19 cellular contexts compared by ENCODE assay signal in the genomic region with DNA sequence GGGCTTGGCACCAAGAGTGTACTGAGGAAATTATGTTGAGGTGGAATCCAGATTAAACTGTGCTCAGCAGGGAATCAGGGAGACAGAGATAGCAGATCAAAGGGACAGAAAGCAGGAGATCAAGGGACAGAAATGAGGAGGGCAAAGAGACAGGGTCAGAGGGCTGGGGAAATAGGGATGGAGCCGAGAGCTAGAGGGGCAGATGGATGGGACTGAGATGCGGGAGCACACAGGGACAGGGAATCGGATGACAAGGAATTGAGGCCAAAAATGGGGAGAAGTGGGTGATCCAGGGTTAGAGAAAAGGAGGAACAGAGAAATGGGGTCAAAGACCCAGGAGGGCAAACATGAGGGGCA. TPM values are rescaled to one million over a fixed set of nuclear protein-coding genes. Genes with fewer than 3 reads are reported as not detected.
DNase-seq lines count a peak whose midpoint lies in the region; ATAC-seq and TF ChIP-seq lines count a peak whose summit lies in the region.
"Had no signal": no experiment of that assay in that cellular context is flagged by ENCODE, and none has a peak within 500 bp of the region (broad histone marks: within the 10 kb centered on the region; RNA-seq: fewer than 3 reads in every experiment).

No MANE protein-coding gene starts in this region.

- H3K36me3 Mint-ChIP-seq in CD4-positive, CD25-positive, alpha-beta regulatory T cell = no peaks in the 10 kb centered on the region
- peaks cover 4% of the 10 kb centered on the region for H3K36me3 Mint-ChIP-seq in activated T-helper 2 cell treated with anti-CD3 and anti-CD28 coated beads, Interferon-gamma antibody, Interleukin-2, Interleukin-4, amounts not matched to agents 10 μg/mL and 5 μg/mL and 100 μg/mL, durations not matched to agents 14 hours and 24 hours and 36 hours (ENCODE audit: low read depth)
- peaks cover 0 to 8% of the 10 kb centered on the region in 2 donors for H3K36me3 Mint-ChIP-seq in naive B cell

- POLR2A ChIA-PET in HEK293 (lab: Yijun Ruan, JAX) = interaction anchor here (0.6 to 0.7 kb wide), 3 partner anchors 18 to 1351 kb away, joined by 3 to 4 read pairs (median 3); no protein-coding TSS in a partner anchor

- no peaks in the 10 kb centered on the region for H3K27me3 ChIP-seq in CD4-positive, CD25-positive, alpha-beta regulatory T cell (ENCODE audit: control insufficient read depth, insufficient read depth, low read length)

- no peak for ATAC-seq in CD4-positive, CD25-positive, alpha-beta regulatory T cell (ENCODE audit: low read depth in 2 of 2)
- no peak for ATAC-seq in naive B cell (ENCODE audit: low read depth in 2 of 2)
- ATAC-seq: Right ventricle myocardium inferior had no signal

- intact Hi-C loops in activated T-helper 2 cell treated with anti-CD3 and anti-CD28 coated beads, Interferon-gamma antibody, Interleukin-2, Interleukin-4, amounts not matched to agents 10 μg/mL and 5 μg/mL and 100 μg/mL, durations not matched to agents 14 hours and 24 hours and 36 hours (cut with micrococcal nuclease) = no loop called here

- H3K4me1 ChIP-seq in CD4-positive, CD25-positive, alpha-beta regulatory T cell (ENCODE audit: control insufficient read depth, insufficient read depth, low read length, poor library complexity, severe bottlenecking) = no peaks in the 10 kb centered on the region
- H3K4me1 ChIP-seq in HEK293 (ENCODE audit: control insufficient read depth, insufficient read depth, low read length) = no peaks in the 10 kb centered on the region
- H3K4me1 ChIP-seq: HAP-1 had no signal

- peak overlapping the region in 2 of 4 donors; percentile 55 to 65 for H3K4me3 Mint-ChIP-seq in CD4-positive, CD25-positive, alpha-beta regulatory T cell
- H3K4me3 Mint-ChIP-seq in activated T-helper 2 cell treated with anti-CD3 and anti-CD28 coated beads, Interferon-gamma antibody, Interleukin-2, Interleukin-4, amounts not matched to agents 10 μg/mL and 5 μg/mL and 100 μg/mL, durations not matched to agents 14 hours and 24 hours and 36 hours (ENCODE audit: low read depth) = no peak overlapping the region
- H3K4me3 Mint-ChIP-seq in naive B cell = peak overlapping the region in 7 of 8 donors; percentile 2 to 78 (median 36)

- no peaks in the 10 kb centered on the region for H3K36me3 ChIP-seq in CD4-positive, CD25-positive, alpha-beta regulatory T cell (ENCODE audit: control insufficient read depth, insufficient read depth, low read length)
- no peaks in the 10 kb centered on the region for H3K36me3 ChIP-seq in HEK293 (ENCODE audit: control insufficient read depth in 2 of 2, insufficient read depth in 1 of 2, low read length in 2 of 2)
- H3K36me3 ChIP-seq: HAP-1 had no signal

- H3K9me3 ChIP-seq in CD4-positive, CD25-positive, alpha-beta regulatory T cell (ENCODE audit: control insufficient read depth in 2 of 2, low read length in 2 of 2) = no peaks in the 10 kb centered on the region
- H3K9me3 ChIP-seq in HEK293 (ENCODE audit: control insufficient read depth, insufficient read depth, low read depth, low read length) = no peaks in the 10 kb centered on the region
- H3K9me3 ChIP-seq: HAP-1 had no signal

- H3K27ac Mint-ChIP-seq in CD4-positive, CD25-positive, alpha-beta regulatory T cell = peak overlapping the region in 2 of 3 donors; percentile 16 to 72
- H3K27ac Mint-ChIP-seq in activated T-helper 2 cell treated with anti-CD3 and anti-CD28 coated beads, Interferon-gamma antibody, Interleukin-2, Interleukin-4, amounts not matched to agents 10 μg/mL and 5 μg/mL and 100 μg/mL, durations not matched to agents 14 hours and 24 hours and 36 hours = peak overlapping the region; percentile 17
- peak overlapping the region; percentile 64 to 94 (median 78) for H3K27ac Mint-ChIP-seq in naive B cell

- no peak overlapping the region for H3K4me3 ChIP-seq in CD4-positive, CD25-positive, alpha-beta regulatory T cell (ENCODE audit: low read depth, low read length)
- H3K4me3 ChIP-seq in HEK293 (ENCODE audit: low read depth, low read length) = no peak overlapping the region
- H3K4me3 ChIP-seq: HAP-1 had no signal

- H3K27me3 Mint-ChIP-seq in CD4-positive, CD25-positive, alpha-beta regulatory T cell = peaks cover 12% of the 10 kb centered on the region
- peaks cover 12% of the 10 kb centered on the region for H3K27me3 Mint-ChIP-seq in activated T-helper 2 cell treated with anti-CD3 and anti-CD28 coated beads, Interferon-gamma antibody, Interleukin-2, Interleukin-4, amounts not matched to agents 10 μg/mL and 5 μg/mL and 100 μg/mL, durations not matched to agents 14 hours and 24 hours and 36 hours (ENCODE audit: low read depth)
- peaks cover 11 to 28% (median 20%) of the 10 kb centered on the region in 3 donors for H3K27me3 Mint-ChIP-seq in naive B cell

- TF ChIP-seq CTCF in HEK293 (tag by site-specific recombination; IDR thresholded peaks at IDR 0.05) = no peak

- H3K9me3 Mint-ChIP-seq in CD4-positive, CD25-positive, alpha-beta regulatory T cell = peaks cover 0 to 3% (median 0%) of the 10 kb centered on the region in 7 donors
- no peaks in the 10 kb centered on the region for H3K9me3 Mint-ChIP-seq in activated T-helper 2 cell treated with anti-CD3 and anti-CD28 coated beads, Interferon-gamma antibody, Interleukin-2, Interleukin-4, amounts not matched to agents 10 μg/mL and 5 μg/mL and 100 μg/mL, durations not matched to agents 14 hours and 24 hours and 36 hours
- H3K9me3 Mint-ChIP-seq in naive B cell = no peaks in the 10 kb centered on the region

- H3K4me1 Mint-ChIP-seq in CD4-positive, CD25-positive, alpha-beta regulatory T cell = peaks cover 0 to 17% (median 7%) of the 10 kb centered on the region in 4 donors
- H3K4me1 Mint-ChIP-seq in activated T-helper 2 cell treated with anti-CD3 and anti-CD28 coated beads, Interferon-gamma antibody, Interleukin-2, Interleukin-4, amounts not matched to agents 10 μg/mL and 5 μg/mL and 100 μg/mL, durations not matched to agents 14 hours and 24 hours and 36 hours (ENCODE audit: low read depth) = peaks cover 12% of the 10 kb centered on the region
- peaks cover 22 to 24% (median 24%) of the 10 kb centered on the region in 3 donors for H3K4me1 Mint-ChIP-seq in naive B cell

- H3K27ac ChIP-seq in CD4-positive, CD25-positive, alpha-beta regulatory T cell (ENCODE audit: insufficient read depth, low read length, poor library complexity, severe bottlenecking) = no peak overlapping the region
- H3K27ac ChIP-seq in HEK293 (ENCODE audit: extremely low read depth, low read depth, low read length) = no peak overlapping the region

- no peak for DNase-seq in CD4-positive, CD25-positive, alpha-beta regulatory T cell
- no peak for DNase-seq in activated T-helper 2 cell treated with anti-CD3 and anti-CD28 coated beads, Interferon-gamma antibody, Interleukin-2, Interleukin-4, amounts not matched to agents 10 μg/mL and 5 μg/mL and 100 μg/mL, durations not matched to agents 14 hours and 24 hours and 36 hours (ENCODE audit: low spot score)
- DNase-seq in naive B cell (no peak), NCI-H1105 (lab: John Stamatoyannopoulos, UW) (no peak), NCI-H2196 treated with DMSO at 0.1 percent for 48 hours (lab: John Stamatoyannopoulos, UW; ENCODE audit: unreplicated experiment) (no peak)
- no peak for DNase-seq in activated T-cell treated with anti-CD3 and anti-CD28 coated beads, Interleukin-2, amount 50 U/mL, for 48 hours
- DNase-seq: DMS 273 treated with DMSO at 0.1 percent for 48 hours, DND-41, KBM-7, NCI-H187, NCI-H2107, NCI-H2227 treated with DMSO at 0.1 percent for 48 hours, NCI-H510A treated with DMSO at 0.1 percent for 48 hours, NCI-H774 had no signal

- CTCF ChIA-PET in HEK293 (lab: Yijun Ruan, JAX) = no interaction called here

TF ChIP-seq in HEK293, 187 proteins besides CTCF, POLR2A, EP300 and RAD21 (continues in another document):
- TF ChIP-seq SP2 (tag by site-specific recombination; IDR thresholded peaks at IDR 0.05) = no peak
- no peak for TF ChIP-seq WT1 (tag by site-specific recombination; IDR thresholded peaks at IDR 0.05)
- no peak for TF ChIP-seq ZNF830 (tag by site-specific recombination; IDR thresholded peaks at IDR 0.05; ENCODE audit: low read depth)
- no peak for TF ChIP-seq ZFHX2 (tag by site-specific recombination; conservative IDR thresholded peaks at IDR 0.05)
- no peak for TF ChIP-seq SETDB1 (IDR thresholded peaks at IDR 0.05; ENCODE audit: insufficient read length, low read length)
- no peak for TF ChIP-seq ZNF16 (tag by site-specific recombination; IDR thresholded peaks at IDR 0.05; ENCODE audit: low read depth)

RNA-seq across cellular contexts. Expression of a gene that starts 6.1 kb away (rescaled TPM):
- total RNA-seq in CD4-positive, CD25-positive, alpha-beta regulatory T cell = 4.7 TPM
- polyA plus RNA-seq in CD4-positive, CD25-positive, alpha-beta regulatory T cell = not detected
- 2.1 and 2.3 TPM in 2 replicates for total RNA-seq in activated T-helper 2 cell treated with anti-CD3 and anti-CD28 coated beads, Interferon-gamma antibody, Interleukin-2, Interleukin-4, amounts not matched to agents 10 μg/mL and 5 μg/mL and 100 μg/mL, durations not matched to agents 14 hours and 24 hours and 36 hours
- not detected for polyA plus RNA-seq in naive B cell (ENCODE audit: low read depth in 6 of 6)
- total RNA-seq: Right ventricle myocardium inferior, SK-MEL-5 had no signal
- polyA plus RNA-seq: CD14-positive monocyte had no signal

RNA-seq across cellular contexts. Expression of a gene that starts 36.9 kb away (rescaled TPM):
- total RNA-seq in CD4-positive, CD25-positive, alpha-beta regulatory T cell = 94.0 TPM
- polyA plus RNA-seq in CD4-positive, CD25-positive, alpha-beta regulatory T cell = 100 to 1,000 TPM; 184 to 261 (median 237) TPM
- 54.0 and 57.6 TPM in 2 replicates for total RNA-seq in activated T-helper 2 cell treated with anti-CD3 and anti-CD28 coated beads, Interferon-gamma antibody, Interleukin-2, Interleukin-4, amounts not matched to agents 10 μg/mL and 5 μg/mL and 100 μg/mL, durations not matched to agents 14 hours and 24 hours and 36 hours
- polyA plus RNA-seq in naive B cell (ENCODE audit: low read depth in 6 of 6) = 100 to 1,000 TPM; 218 to 268 (median 245) TPM

RNA-seq across cellular contexts. Expression of a gene that starts 39.2 kb away (rescaled TPM):
- 1,312 TPM for total RNA-seq in CD4-positive, CD25-positive, alpha-beta regulatory T cell
- 100 to 1,000 TPM; 162 to 187 (median 180) TPM for polyA plus RNA-seq in CD4-positive, CD25-positive, alpha-beta regulatory T cell
- total RNA-seq in activated T-helper 2 cell treated with anti-CD3 and anti-CD28 coated beads, Interferon-gamma antibody, Interleukin-2, Interleukin-4, amounts not matched to agents 10 μg/mL and 5 μg/mL and 100 μg/mL, durations not matched to agents 14 hours and 24 hours and 36 hours = 340 and 353 TPM in 2 replicates
- polyA plus RNA-seq in naive B cell (ENCODE audit: low read depth in 6 of 6) = 100 to 1,000 TPM; 110 to 220 (median 122) TPM

RNA-seq across cellular contexts. Expression of a gene that starts 45.1 kb away (rescaled TPM):
- 4.9 TPM for total RNA-seq in CD4-positive, CD25-positive, alpha-beta regulatory T cell
- polyA plus RNA-seq in CD4-positive, CD25-positive, alpha-beta regulatory T cell = 10 to 100 TPM; 10.6 to 17.9 (median 16.4) TPM
- total RNA-seq in activated T-helper 2 cell treated with anti-CD3 and anti-CD28 coated beads, Interferon-gamma antibody, Interleukin-2, Interleukin-4, amounts not matched to agents 10 μg/mL and 5 μg/mL and 100 μg/mL, durations not matched to agents 14 hours and 24 hours and 36 hours = 0.67 and 0.84 TPM in 2 replicates
- polyA plus RNA-seq in naive B cell (ENCODE audit: low read depth in 6 of 6) = 1,000 to 10,000 TPM; 3,426 to 4,601 (median 4,008) TPM

Comparison
In these comparisons a context has a peak if more than half of its experiments do, and no peak if none do; other contexts are left out.
1. H3K27ac Mint-ChIP-seq: peak in every context shown above with its lines; median percentile 78 in naive B cell; 44 in CD4-positive, CD25-positive, alpha-beta regulatory T cell; 17 in activated T-helper 2 cell treated with anti-CD3 and anti-CD28 coated beads, Interferon-gamma antibody, Interleukin-2, Interleukin-4, amounts not matched to agents 10 μg/mL and 5 μg/mL and 100 μg/mL, durations not matched to agents 14 hours and 24 hours and 36 hours.